Comparison of ENCODE assay signal across 16 cellular contexts in the genomic region with DNA sequence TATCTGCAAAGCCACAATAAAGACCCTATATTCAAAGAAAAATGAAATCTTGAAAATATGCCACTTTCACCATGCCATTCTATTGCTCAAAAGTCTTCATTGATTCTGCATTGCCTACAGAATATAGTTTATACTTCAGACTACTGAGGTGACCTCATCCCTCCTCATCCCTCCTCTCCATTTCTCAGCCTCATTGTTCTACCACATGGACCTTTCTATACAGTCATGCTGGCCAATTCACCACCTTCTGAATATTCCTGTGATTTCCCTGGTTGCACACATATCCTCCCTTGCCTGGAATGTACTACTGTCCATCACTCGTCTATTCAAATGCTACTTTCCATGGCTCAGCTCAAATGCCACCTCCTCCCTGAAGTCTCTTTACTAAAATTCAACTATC. TPM values are rescaled to one million over a fixed set of nuclear protein-coding genes. Genes with fewer than 3 reads are reported as not detected.
DNase-seq lines count a peak whose midpoint lies in the region; ATAC-seq, FAIRE-seq and TF ChIP-seq lines count a peak whose summit lies in the region.
"Had no signal": no experiment of that assay in that cellular context is flagged by ENCODE, and none has a peak within 500 bp of the region (broad histone marks: within the 10 kb centered on the region; RNA-seq: fewer than 3 reads in every experiment).

No MANE protein-coding gene starts in this region.

- H3K4me1 ChIP-seq in GM23248 (ENCODE audit: insufficient read depth) (peaks cover 27% of the 10 kb centered on the region), osteoblast (ENCODE audit: insufficient read depth, low read length) (peaks cover 19% of the 10 kb centered on the region), small intestine (ENCODE audit: control insufficient read depth in 2 of 2, insufficient read depth in 1 of 2, low read depth in 1 of 2, low read length in 1 of 2) (no peaks in the 10 kb centered on the region)
- H3K4me1 ChIP-seq: Caco-2 had no signal

- FAIRE-seq in small intestine (lab: Jason Lieb, UNC): no peak

- ATAC-seq in GM21528 (IDR thresholded peaks at IDR 0.05; ENCODE audit: low FRiP score, unreplicated experiment): no peak
- ATAC-seq: Panc1 had no signal

- no peaks in the 10 kb centered on the region for H3K36me3 ChIP-seq in GM23248 (ENCODE audit: low read depth)
- H3K36me3 ChIP-seq in osteoblast (ENCODE audit: insufficient read depth, low read length): no peaks in the 10 kb centered on the region
- no peaks in the 10 kb centered on the region for H3K36me3 ChIP-seq in small intestine (ENCODE audit: control insufficient read depth in 2 of 2, insufficient read depth in 2 of 2, low read length in 2 of 2)

- H3K9me3 ChIP-seq in GM23248 (ENCODE audit: low read depth) (no peaks in the 10 kb centered on the region), osteoblast (ENCODE audit: low read depth, low read length) (no peaks in the 10 kb centered on the region), small intestine (ENCODE audit: control insufficient read depth, low read depth) (no peaks in the 10 kb centered on the region)
- H3K9me3 ChIP-seq: Caco-2, SK-N-SH had no signal

- H3K27ac ChIP-seq in GM23248 (no peak overlapping the region), coronary artery (peak overlapping the region; percentile 56 to 93), osteoblast (ENCODE audit: low read depth, low read length) (no peak overlapping the region), small intestine (ENCODE audit: low read depth in 1 of 2, low read length in 1 of 2) (no peak overlapping the region)

- H3K79me2 ChIP-seq in GM23248 (ENCODE audit: insufficient read depth) (0 out of 2 replicates have a peak, but pooled peaks cover 13% of the 10 kb centered on the region), osteoblast (ENCODE audit: insufficient read depth, low read length) (peaks cover 25% of the 10 kb centered on the region)

- no peaks in the 10 kb centered on the region for H4K20me1 ChIP-seq in GM23248 (ENCODE audit: insufficient read depth)
- no peaks in the 10 kb centered on the region for H4K20me1 ChIP-seq in osteoblast (ENCODE audit: insufficient read depth, low read length)

- H3K9ac ChIP-seq in GM23248: no peak overlapping the region
- H3K9ac ChIP-seq: SK-N-SH had no signal

- H3K4me2 ChIP-seq in GM23248 (ENCODE audit: unreplicated experiment): no peak overlapping the region
- H3K4me2 ChIP-seq in osteoblast (ENCODE audit: insufficient read depth, low read length): no peak overlapping the region
- H3K4me2 ChIP-seq: SK-N-SH had no signal

- DNase-seq in GM23248 (peak; percentile 35), NCI-H226 (peak; percentile 49), coronary artery (ENCODE audit: low spot score) (no peak), osteoblast (ENCODE audit: insufficient read length, low spot score, missing footprints) (peak; percentile 74), NCI-H1436 (lab: John Stamatoyannopoulos, UW) (no peak), small intestine (no peak)
- DNase-seq: Caco-2; CD4-positive, CD25-positive, alpha-beta regulatory T cell; KG1; NCI-H1092; NCI-H524; SHP77; SK-N-SH had no signal

- H3K9me2 ChIP-seq in GM23248 (ENCODE audit: insufficient read depth): no peaks in the 10 kb centered on the region
- H3K9me2 ChIP-seq: SK-N-SH had no signal

- peaks cover 35% of the 10 kb centered on the region for H3F3A ChIP-seq in GM23248 (ENCODE audit: insufficient read depth)

- H3K4me3 ChIP-seq in GM23248 (no peak overlapping the region), coronary artery (no peak overlapping the region), osteoblast (ENCODE audit: insufficient read depth, low read length) (no peak overlapping the region), small intestine (ENCODE audit: low read depth in 1 of 2, low read length in 2 of 2) (no peak overlapping the region)

- in situ Hi-C loops in GM23248 (cut with MboI): no loop called here

- TF ChIP-seq CTCF in coronary artery (IDR thresholded peaks at IDR 0.05): no peak
- no peak for TF ChIP-seq CTCF in osteoblast (IDR thresholded peaks at IDR 0.05; ENCODE audit: extremely low read depth, low read depth, low read length)

- H3K27me3 ChIP-seq in GM23248 (replicated peaks; ENCODE audit: insufficient read depth) (no peaks in the 10 kb centered on the region), osteoblast (ENCODE audit: insufficient read depth, low read length) (no peaks in the 10 kb centered on the region), small intestine (ENCODE audit: control insufficient read depth in 2 of 2, insufficient read depth in 2 of 2, low read length in 2 of 2) (peaks cover 7% of the 10 kb centered on the region in 2 donors)

- 92 to 100% methylated on average over 1 of the region's 1 CpG for WGBS in GM23248 (ENCODE audit: low coverage in 1 of 2, low lambda C conversion rate in 2 of 2, missing lambda C conversion rate in 2 of 2), 2 experiments
- WGBS in small intestine, 3 donors: 75 to 85% (median 83%) methylated on average over 1 of the region's 1 CpG

- H2AFZ ChIP-seq in GM23248 (no peak overlapping the region), osteoblast (ENCODE audit: low read length) (no peak overlapping the region)

RNA-seq across cellular contexts. Expression of gene COL8A1, which starts 3.5 kb away (rescaled TPM):
- total RNA-seq in GM23248 (2014; rRNA removed; shearing (Covaris generic)): 157 and 189 TPM in 2 replicates
- 164 TPM in 2 replicates for polyA plus RNA-seq in GM23248 (2016; fragmentation: Nextera tagmentation; extraction: Ambion mirVana)
- 311 and 720 TPM in 2 replicates for total RNA-seq in osteoblast
- polyA plus RNA-seq in small intestine: 1 to 10 TPM in 1 of 3 donors, under 1 TPM in 2; 0.22 to 4.5 (median 0.27) TPM
- total RNA-seq: Caco-2; CD4-positive, CD25-positive, alpha-beta regulatory T cell; G401 had no signal
- polyA plus RNA-seq: CD4-positive, CD25-positive, alpha-beta regulatory T cell had no signal

Comparison
In these comparisons a context has a peak if more than half of its experiments do, and no peak if none do; other contexts are left out.
1. DNase-seq: peak in GM23248 (single experiment), NCI-H226 (single experiment) and osteoblast (single experiment); none in coronary artery (single experiment), NCI-H1436 (single experiment) and small intestine (single experiment).
2. H3K27ac ChIP-seq: peak in coronary artery (2 of 2); none in GM23248 (single experiment), osteoblast (single experiment) and small intestine (0 of 2).